Comparison of ENCODE assay signal across 1 cellular context in genomic region chr9:113137196-113138168, GRCh38.
A peak's percentile ranks its signal among the peaks of the same experiment; 100 is the strongest.
TF ChIP-seq lines count a peak whose summit lies in the region.

No MANE protein-coding gene starts in this region.

TF ChIP-seq in HepG2, 621 proteins besides CTCF, POLR2A, EP300 and RAD21 (continued from another document and continues in another):
- TF ChIP-seq ZNF318 (CRISPR knock-in tag; IDR thresholded peaks at IDR 0.05) (0 out of 2 replicates have a peak, but pooled peaks have one; percentile 41), MAX (IDR thresholded peaks at IDR 0.05) (no peak; the same call in 1 of the 2 replicates), ZNF17 (CRISPR knock-in tag; IDR thresholded peaks at IDR 0.05) (no peak), PLSCR1 (CRISPR knock-in tag; IDR thresholded peaks at IDR 0.05; ENCODE audit: borderline replicate concordance) (no peak), HDAC1 (CRISPR knock-in tag; IDR thresholded peaks at IDR 0.05) (no peak), ZNF670 (CRISPR knock-in tag; IDR thresholded peaks at IDR 0.05; ENCODE audit: borderline replicate concordance) (no peak), ZNF292 (CRISPR knock-in tag; IDR thresholded peaks at IDR 0.05; ENCODE audit: borderline replicate concordance, low read depth) (no peak), GATAD2A (CRISPR knock-in tag; IDR thresholded peaks at IDR 0.05) (no peak), ZNF12 (CRISPR knock-in tag; IDR thresholded peaks at IDR 0.05) (peak; percentile 25; the same call in 1 of the 2 replicates), SIX1 (CRISPR knock-in tag; IDR thresholded peaks at IDR 0.05; ENCODE audit: borderline replicate concordance) (no peak), SOX13 (IDR thresholded peaks at IDR 0.05) (no peak), SOX13 (CRISPR knock-in tag; conservative IDR thresholded peaks at IDR 0.05 in 1 of 2, IDR thresholded peaks at IDR 0.05 in 1 of 2) (peak in 1 of 2 experiments; percentile 57; a peak in 1 of 4 replicates), MYC (CRISPR knock-in tag; IDR thresholded peaks at IDR 0.05; ENCODE audit: borderline replicate concordance) (no peak), TEF (CRISPR knock-in tag; IDR thresholded peaks at IDR 0.05) (no peak), ZNF570 (CRISPR knock-in tag; IDR thresholded peaks at IDR 0.05; ENCODE audit: borderline replicate concordance) (no peak), ZBTB39 (CRISPR knock-in tag; IDR thresholded peaks at IDR 0.05) (no peak), ZHX1 (CRISPR knock-in tag; IDR thresholded peaks at IDR 0.05; ENCODE audit: low read depth) (no peak), HNF4G (IDR thresholded peaks at IDR 0.05; ENCODE audit: borderline replicate concordance, low read depth, low read length) (no peak), HNF4G (CRISPR knock-in tag; IDR thresholded peaks at IDR 0.05; ENCODE audit: borderline replicate concordance, low read depth) (no peak), ARID4A (CRISPR knock-in tag; IDR thresholded peaks at IDR 0.05; ENCODE audit: borderline replicate concordance) (no peak), GPN1 (CRISPR knock-in tag; IDR thresholded peaks at IDR 0.05; ENCODE audit: borderline replicate concordance) (no peak), SIN3B (IDR thresholded peaks at IDR 0.05; ENCODE audit: low read length) (no peak), MED13 (CRISPR knock-in tag; IDR thresholded peaks at IDR 0.05) (no peak), HHEX (CRISPR knock-in tag; IDR thresholded peaks at IDR 0.05) (no peak), ZNF10 (CRISPR knock-in tag; IDR thresholded peaks at IDR 0.05; ENCODE audit: borderline replicate concordance, low read depth) (no peak), ZNF879 (CRISPR knock-in tag; IDR thresholded peaks at IDR 0.05) (no peak), ZNF530 (CRISPR knock-in tag; IDR thresholded peaks at IDR 0.05; ENCODE audit: low read depth) (no peak), ZNF350 (CRISPR knock-in tag; IDR thresholded peaks at IDR 0.05; ENCODE audit: borderline replicate concordance, low read depth) (no peak), ZNF317 (CRISPR knock-in tag; IDR thresholded peaks at IDR 0.05) (no peak), ZNF883 (CRISPR knock-in tag; IDR thresholded peaks at IDR 0.05; ENCODE audit: not compliant biosample characterization) (no peak), PPARG (CRISPR knock-in tag; conservative IDR thresholded peaks at IDR 0.05) (no peak), MLX (CRISPR knock-in tag; IDR thresholded peaks at IDR 0.05) (no peak), ZNF441 (CRISPR knock-in tag; IDR thresholded peaks at IDR 0.05; ENCODE audit: borderline replicate concordance) (no peak)
